ENCODE assay signal across 9 cellular contexts in genomic region chr17:2710804-2711607, GRCh38. TPM values are rescaled to one million over a fixed set of nuclear protein-coding genes. Genes with fewer than 3 reads are reported as not detected.
DNase-seq lines count a peak whose midpoint lies in the region; ATAC-seq and TF ChIP-seq lines count a peak whose summit lies in the region.
"Had no signal": no experiment of that assay in that cellular context is flagged by ENCODE, and none has a peak within 500 bp of the region (broad histone marks: within the 10 kb centered on the region; RNA-seq: fewer than 3 reads in every experiment).

No MANE protein-coding gene starts in this region.

- peak overlapping the region; percentile 92 for H3K27ac ChIP-seq in BLaER1
- no peak overlapping the region for H3K27ac ChIP-seq in HUES48 (ENCODE audit: low read depth, low read length)
- H3K27ac ChIP-seq in parathyroid adenoma: no peak overlapping the region

- peaks cover 37% of the 10 kb centered on the region for H3K4me1 Mint-ChIP-seq in activated CD8-positive, alpha-beta memory T cell treated with anti-CD3 and anti-CD28 coated beads, Interleukin-2, amount 10 ng/mL, durations not matched to agents 7 days and 5 days

- H3K36me3 Mint-ChIP-seq in activated CD8-positive, alpha-beta memory T cell treated with anti-CD3 and anti-CD28 coated beads, Interleukin-2, amount 10 ng/mL, durations not matched to agents 7 days and 5 days: peaks cover 2% of the 10 kb centered on the region

- H3K36me3 ChIP-seq in BLaER1 (peaks cover 21% of the 10 kb centered on the region), HUES48 (ENCODE audit: control insufficient read depth, insufficient read depth, low read length) (no peaks in the 10 kb centered on the region), parathyroid adenoma (ENCODE audit: control insufficient read depth, insufficient read depth, low read length) (no peaks in the 10 kb centered on the region)

- peak overlapping the region; percentile 96 for H3K9ac ChIP-seq in BLaER1
- H3K9ac ChIP-seq in HUES48 (ENCODE audit: low read depth, low read length): peak overlapping the region; percentile 68
- H3K9ac ChIP-seq in parathyroid adenoma: no peak overlapping the region

- H3K4me3 Mint-ChIP-seq in activated CD8-positive, alpha-beta memory T cell treated with anti-CD3 and anti-CD28 coated beads, Interleukin-2, amount 10 ng/mL, durations not matched to agents 7 days and 5 days: peak overlapping the region; percentile 93

- CTCF ChIA-PET in activated CD8-positive, alpha-beta memory T cell treated with anti-CD3 and anti-CD28 coated beads, Interleukin-2, amount 10 ng/mL, durations not matched to agents 7 days and 5 days (lab: Charles Lee): interaction anchor here (0.6 to 1.4 kb wide), 4 partner anchors 11 to 1931 kb away, joined by 3 to 6 read pairs (median 3); no protein-coding TSS in a partner anchor

- H3K4me1 ChIP-seq in BLaER1 (peaks cover 59% of the 10 kb centered on the region), HUES48 (ENCODE audit: control insufficient read depth, insufficient read depth, low read length) (peaks cover 23% of the 10 kb centered on the region), parathyroid adenoma (peaks cover 33% of the 10 kb centered on the region)

- no peaks in the 10 kb centered on the region for H3K27me3 Mint-ChIP-seq in activated CD8-positive, alpha-beta memory T cell treated with anti-CD3 and anti-CD28 coated beads, Interleukin-2, amount 10 ng/mL, durations not matched to agents 7 days and 5 days

- peak overlapping the region; percentile 98 for H3K4me3 ChIP-seq in BLaER1
- H3K4me3 ChIP-seq in HUES48 (ENCODE audit: low read depth, low read length): peak overlapping the region; percentile 63
- H3K4me3 ChIP-seq in fibroblast of villous mesenchyme (ENCODE audit: low read depth, low read length): peak overlapping the region; percentile 70
- peak overlapping the region; percentile 59 for H3K4me3 ChIP-seq in parathyroid adenoma (ENCODE audit: low read depth, low read length)

- no peaks in the 10 kb centered on the region for H3K9me3 Mint-ChIP-seq in activated CD8-positive, alpha-beta memory T cell treated with anti-CD3 and anti-CD28 coated beads, Interleukin-2, amount 10 ng/mL, durations not matched to agents 7 days and 5 days (ENCODE audit: low read depth)

- peaks cover 54% of the 10 kb centered on the region for H4K20me1 ChIP-seq in BLaER1

- H3K9me3 ChIP-seq in BLaER1 (no peaks in the 10 kb centered on the region), HUES48 (ENCODE audit: control insufficient read depth, insufficient read depth, low read length) (no peaks in the 10 kb centered on the region), parathyroid adenoma (ENCODE audit: control insufficient read depth, low read length) (no peaks in the 10 kb centered on the region)

- H3K27me3 ChIP-seq in BLaER1: no peaks in the 10 kb centered on the region
- H3K27me3 ChIP-seq in HUES48 (ENCODE audit: control insufficient read depth, insufficient read depth, low read length): peaks cover 4% of the 10 kb centered on the region; the same call in 1 of the 2 replicates
- no peaks in the 10 kb centered on the region for H3K27me3 ChIP-seq in parathyroid adenoma (ENCODE audit: control insufficient read depth, insufficient read depth, low read length)

- no peak for TF ChIP-seq CTCF in fibroblast of villous mesenchyme (IDR thresholded peaks at IDR 0.05; ENCODE audit: insufficient read depth, low read depth, low read length)
- no peak for TF ChIP-seq CTCF in parathyroid adenoma (IDR thresholded peaks at IDR 0.05)

- peaks cover 36% of the 10 kb centered on the region for H3K79me2 ChIP-seq in parathyroid adenoma

- peak; percentile 24 for ATAC-seq in GM19438 (IDR thresholded peaks at IDR 0.05; ENCODE audit: low read depth, unreplicated experiment)
- peak; percentile 6 for ATAC-seq in activated CD8-positive, alpha-beta memory T cell treated with anti-CD3 and anti-CD28 coated beads, Interleukin-2, amount 10 ng/mL, durations not matched to agents 7 days and 5 days

- peak overlapping the region; percentile 87 for H3K27ac Mint-ChIP-seq in activated CD8-positive, alpha-beta memory T cell treated with anti-CD3 and anti-CD28 coated beads, Interleukin-2, amount 10 ng/mL, durations not matched to agents 7 days and 5 days

- peak overlapping the region; percentile 100 for H2AFZ ChIP-seq in parathyroid adenoma

- DNase-seq in activated CD8-positive, alpha-beta memory T cell treated with anti-CD3 and anti-CD28 coated beads, Interleukin-2, amount 10 ng/mL, durations not matched to agents 7 days and 5 days: peak; percentile 51
- DNase-seq in fibroblast of villous mesenchyme (ENCODE audit: low read depth): peak; percentile 33
- no peak for DNase-seq in epidermal melanocyte (ENCODE audit: insufficient read length, low spot score)
- DNase-seq in hippocampal formation (lab: John Stamatoyannopoulos, UW): no peak

- H3K4me2 ChIP-seq in BLaER1 (peak overlapping the region; percentile 99), parathyroid adenoma (ENCODE audit: low read length) (peak overlapping the region; percentile 66)

RNA-seq across cellular contexts. Expression of gene CLUH, which starts 0.6 kb away (rescaled TPM):
- total RNA-seq in activated CD8-positive, alpha-beta memory T cell treated with anti-CD3 and anti-CD28 coated beads, Interleukin-2, amount 10 ng/mL, durations not matched to agents 7 days and 5 days: 10 to 100 TPM; 65.0 to 81.1 TPM
- 36.7 and 42.7 TPM in 2 replicates for total RNA-seq in fibroblast of villous mesenchyme

RNA-seq across cellular contexts. Expression of gene CCDC92B, which starts 38.4 kb away (rescaled TPM):
- total RNA-seq in activated CD8-positive, alpha-beta memory T cell treated with anti-CD3 and anti-CD28 coated beads, Interleukin-2, amount 10 ng/mL, durations not matched to agents 7 days and 5 days: under 1 TPM in 1 of 2 experiments, not detected in 1; 0.12 TPM
- total RNA-seq in fibroblast of villous mesenchyme: not detected in 2 replicates
- total RNA-seq: HT1080 had no signal

Comparison
In these comparisons a context has a peak if more than half of its experiments do, and no peak if none do; other contexts are left out.
1. DNase-seq: peak in activated CD8-positive, alpha-beta memory T cell treated with anti-CD3 and anti-CD28 coated beads, Interleukin-2, amount 10 ng/mL, durations not matched to agents 7 days and 5 days (single experiment) and fibroblast of villous mesenchyme (single experiment); none in epidermal melanocyte (single experiment) and hippocampal formation (0 of 2).
2. Peak in every context shown above with its lines, with median percentiles within 50 percentile points of each other: H3K4me3 ChIP-seq.